7 cellular contexts compared by ENCODE assay signal in genomic region chr19:12611361-12611699, GRCh38. TPM values are rescaled to one million over a fixed set of nuclear protein-coding genes. Genes with fewer than 3 reads are reported as not detected.
DNase-seq lines count a peak whose midpoint lies in the region; ATAC-seq lines count a peak whose summit lies in the region.

No MANE protein-coding gene starts in this region.

- H3K27ac ChIP-seq in naive thymus-derived CD4-positive, alpha-beta T cell (ENCODE audit: low read depth, low read length), result peak overlapping the region; percentile 95

- no peaks in the 10 kb centered on the region for H3K9me3 ChIP-seq in naive thymus-derived CD4-positive, alpha-beta T cell (ENCODE audit: control insufficient read depth in 2 of 3, low read length in 3 of 3)

- peaks cover 31% of the 10 kb centered on the region for H3K4me1 Mint-ChIP-seq in activated CD4-positive, alpha-beta memory T cell treated with anti-CD3 and anti-CD28 coated beads for 36 hours (ENCODE audit: low read depth)
- H3K4me1 Mint-ChIP-seq in naive thymus-derived CD4-positive, alpha-beta T cell, result peaks cover 21 to 54% (median 42%) of the 10 kb centered on the region in 7 donors

- H3K36me3 ChIP-seq in naive thymus-derived CD4-positive, alpha-beta T cell (ENCODE audit: control insufficient read depth in 2 of 3, insufficient read depth in 3 of 3, low read length in 3 of 3), result peaks cover 0 to 10% (median 0%) of the 10 kb centered on the region in 3 experiments

- no peaks in the 10 kb centered on the region for H3K9me3 Mint-ChIP-seq in activated CD4-positive, alpha-beta memory T cell treated with anti-CD3 and anti-CD28 coated beads for 36 hours
- peaks cover 0 to 5% (median 0%) of the 10 kb centered on the region in 11 donors for H3K9me3 Mint-ChIP-seq in naive thymus-derived CD4-positive, alpha-beta T cell

- H3K36me3 Mint-ChIP-seq in activated CD4-positive, alpha-beta memory T cell treated with anti-CD3 and anti-CD28 coated beads for 36 hours, result peaks cover 20% of the 10 kb centered on the region
- peaks cover 5 to 41% (median 6%) of the 10 kb centered on the region in 5 donors for H3K36me3 Mint-ChIP-seq in naive thymus-derived CD4-positive, alpha-beta T cell

- POLR2A ChIA-PET in activated CD4-positive, alpha-beta memory T cell treated with anti-CD3 and anti-CD28 coated beads for 36 hours (lab: Charles Lee), result interaction anchor here (0.6 to 1.3 kb wide), 5 partner anchors 19 to 112 kb away, joined by 3 read pairs; partner anchors contain the start of genes MAN2B1 and WDR83
- POLR2A ChIA-PET in naive thymus-derived CD4-positive, alpha-beta T cell (lab: Charles Lee), result interaction anchor here (0.9 to 2.1 kb wide), 9 partner anchors 52 to 448 kb away, joined by 3 to 9 read pairs (median 4); partner anchors contain the start of genes DHPS, FBXW9, JUNB and MAN2B1

- peak overlapping the region; percentile 100 for H3K4me3 Mint-ChIP-seq in activated CD4-positive, alpha-beta memory T cell treated with anti-CD3 and anti-CD28 coated beads for 36 hours
- H3K4me3 Mint-ChIP-seq in naive thymus-derived CD4-positive, alpha-beta T cell, result peak overlapping the region; percentile 94 to 100 (median 100)

- peak overlapping the region; percentile 71 for H3K4me3 ChIP-seq in naive thymus-derived CD4-positive, alpha-beta T cell (ENCODE audit: low read length)

- H3K27ac Mint-ChIP-seq in activated CD4-positive, alpha-beta memory T cell treated with anti-CD3 and anti-CD28 coated beads for 36 hours, result peak overlapping the region; percentile 99
- peak overlapping the region; percentile 97 to 100 (median 99) for H3K27ac Mint-ChIP-seq in naive thymus-derived CD4-positive, alpha-beta T cell

- intact Hi-C loops in activated CD4-positive, alpha-beta memory T cell treated with anti-CD3 and anti-CD28 coated beads for 36 hours (cut with micrococcal nuclease), result loop anchor here (5.0 kb wide), 4 partner anchors 59 to 326 kb away; partner anchors contain the start of genes CALR, JUNB and ZNF564
- intact Hi-C loops in naive thymus-derived CD4-positive, alpha-beta T cell (cut with micrococcal nuclease), result loop anchor here (2.0 to 10.0 kb wide), 7 partner anchors 47 to 543 kb away; partner anchors contain the start of genes IER2 (in 1 of the 2), MAN2B1 (in 1 of the 2), STX10 (in 1 of the 2) and TNPO2 (in 1 of the 2)

- in situ Hi-C loops in G401 (cut with HindIII; ENCODE audit: low sequenced_read_pairs), result no loop called here

- DNase-seq in G401 (ENCODE audit: low spot score) (peak; percentile 70), NCI-H1105 treated with DMSO at 0.1 percent for 48 hours (lab: John Stamatoyannopoulos, UW) (peak; percentile 63), fibroblast of the conjunctiva (ENCODE audit: low read depth) (peak; percentile 28), SKM-1 treated with dmso at 0.1 percent for 144 hours (lab: John Stamatoyannopoulos, UW; ENCODE audit: unreplicated experiment) (no peak)
- DNase-seq in activated CD4-positive, alpha-beta memory T cell treated with anti-CD3 and anti-CD28 coated beads for 36 hours, result no peak
- peak in 1 of 9 donors; percentile 24 for DNase-seq in naive thymus-derived CD4-positive, alpha-beta T cell

- no peaks in the 10 kb centered on the region for H3K27me3 ChIP-seq in naive thymus-derived CD4-positive, alpha-beta T cell (ENCODE audit: control insufficient read depth in 2 of 2, insufficient read depth in 2 of 2, low read length in 2 of 2)

- H3K4me1 ChIP-seq in naive thymus-derived CD4-positive, alpha-beta T cell (ENCODE audit: control insufficient read depth in 2 of 2, insufficient read depth in 2 of 2, low read length in 2 of 2), result peaks cover 27 to 44% of the 10 kb centered on the region in 2 donors

- ATAC-seq in naive thymus-derived CD4-positive, alpha-beta T cell, result no peak
- no peak for ATAC-seq in GM18519 (IDR thresholded peaks at IDR 0.05; ENCODE audit: low FRiP score, unreplicated experiment)

- no peaks in the 10 kb centered on the region for H3K27me3 Mint-ChIP-seq in activated CD4-positive, alpha-beta memory T cell treated with anti-CD3 and anti-CD28 coated beads for 36 hours
- H3K27me3 Mint-ChIP-seq in naive thymus-derived CD4-positive, alpha-beta T cell, result no peaks in the 10 kb centered on the region

- CTCF ChIA-PET in activated CD4-positive, alpha-beta memory T cell treated with anti-CD3 and anti-CD28 coated beads for 36 hours (lab: Charles Lee), result interaction anchor here (0.9 to 1.5 kb wide), 3 partner anchors 28 to 65 kb away, joined by 3 to 9 read pairs (median 4); no protein-coding TSS in a partner anchor
- CTCF ChIA-PET in naive thymus-derived CD4-positive, alpha-beta T cell (lab: Charles Lee), result interaction anchor here (0.9 to 1.5 kb wide), 4 partner anchors 52 to 813 kb away, joined by 3 to 4 read pairs (median 3); partner anchors contain the start of gene ZNF491

RNA-seq across cellular contexts. Expression of gene ZNF791, which starts 0.6 kb away (rescaled TPM):
- total RNA-seq in G401 (2014; rRNA removed; shearing (Covaris generic)), result 3.8 and 9.2 TPM in 2 replicates
- 10 to 100 TPM; 18.2 to 19.1 TPM for total RNA-seq in activated CD4-positive, alpha-beta memory T cell treated with anti-CD3 and anti-CD28 coated beads for 36 hours
- total RNA-seq in naive thymus-derived CD4-positive, alpha-beta T cell, result 10 to 100 TPM; 29.1 to 53.3 (median 38.7) TPM
- 10 to 100 TPM; 12.6 to 13.1 TPM for polyA plus RNA-seq in naive thymus-derived CD4-positive, alpha-beta T cell

RNA-seq across cellular contexts. Expression of gene ZNF490, which starts 0.7 kb away (rescaled TPM):
- 3.9 and 4.8 TPM in 2 replicates for total RNA-seq in G401 (2014; rRNA removed; shearing (Covaris generic))
- total RNA-seq in activated CD4-positive, alpha-beta memory T cell treated with anti-CD3 and anti-CD28 coated beads for 36 hours, result 1 to 10 TPM; 6.9 to 7.0 TPM
- 10 to 100 TPM; 10.3 to 14.9 (median 11.6) TPM for total RNA-seq in naive thymus-derived CD4-positive, alpha-beta T cell
- 1 to 10 TPM; 4.6 to 5.3 TPM for polyA plus RNA-seq in naive thymus-derived CD4-positive, alpha-beta T cell

RNA-seq across cellular contexts. Expression of gene MAN2B1, which starts 55.2 kb away (rescaled TPM):
- total RNA-seq in G401 (2014; rRNA removed; shearing (Covaris generic)), result 30.0 and 58.1 TPM in 2 replicates
- total RNA-seq in activated CD4-positive, alpha-beta memory T cell treated with anti-CD3 and anti-CD28 coated beads for 36 hours, result 100 to 1,000 TPM; 123 to 127 TPM
- 100 to 1,000 TPM; 105 to 215 (median 138) TPM for total RNA-seq in naive thymus-derived CD4-positive, alpha-beta T cell
- polyA plus RNA-seq in naive thymus-derived CD4-positive, alpha-beta T cell, result 10 to 100 TPM; 40.6 to 59.5 TPM

RNA-seq across cellular contexts. Expression of gene WDR83, which starts 55.3 kb away (rescaled TPM):
- 10.9 and 17.9 TPM in 2 replicates for total RNA-seq in G401 (2014; rRNA removed; shearing (Covaris generic))
- 10 to 100 TPM; 17.1 to 17.8 TPM for total RNA-seq in activated CD4-positive, alpha-beta memory T cell treated with anti-CD3 and anti-CD28 coated beads for 36 hours
- total RNA-seq in naive thymus-derived CD4-positive, alpha-beta T cell, result 10 to 100 TPM in 3 of 5 experiments, 1 to 10 TPM in 2; 7.8 to 18.6 (median 14.7) TPM
- 10 to 100 TPM; 13.9 to 20.6 TPM for polyA plus RNA-seq in naive thymus-derived CD4-positive, alpha-beta T cell

Comparison
In these comparisons a context has a peak if more than half of its experiments do, and no peak if none do; other contexts are left out.
1. DNase-seq: peak in G401 (single experiment), NCI-H1105 treated with DMSO at 0.1 percent for 48 hours (single experiment) and fibroblast of the conjunctiva (single experiment); none in activated CD4-positive, alpha-beta memory T cell treated with anti-CD3 and anti-CD28 coated beads for 36 hours (single experiment) and SKM-1 treated with dmso at 0.1 percent for 144 hours (single experiment).